ENCODE assay signal across 11 cellular contexts in the genomic region with DNA sequence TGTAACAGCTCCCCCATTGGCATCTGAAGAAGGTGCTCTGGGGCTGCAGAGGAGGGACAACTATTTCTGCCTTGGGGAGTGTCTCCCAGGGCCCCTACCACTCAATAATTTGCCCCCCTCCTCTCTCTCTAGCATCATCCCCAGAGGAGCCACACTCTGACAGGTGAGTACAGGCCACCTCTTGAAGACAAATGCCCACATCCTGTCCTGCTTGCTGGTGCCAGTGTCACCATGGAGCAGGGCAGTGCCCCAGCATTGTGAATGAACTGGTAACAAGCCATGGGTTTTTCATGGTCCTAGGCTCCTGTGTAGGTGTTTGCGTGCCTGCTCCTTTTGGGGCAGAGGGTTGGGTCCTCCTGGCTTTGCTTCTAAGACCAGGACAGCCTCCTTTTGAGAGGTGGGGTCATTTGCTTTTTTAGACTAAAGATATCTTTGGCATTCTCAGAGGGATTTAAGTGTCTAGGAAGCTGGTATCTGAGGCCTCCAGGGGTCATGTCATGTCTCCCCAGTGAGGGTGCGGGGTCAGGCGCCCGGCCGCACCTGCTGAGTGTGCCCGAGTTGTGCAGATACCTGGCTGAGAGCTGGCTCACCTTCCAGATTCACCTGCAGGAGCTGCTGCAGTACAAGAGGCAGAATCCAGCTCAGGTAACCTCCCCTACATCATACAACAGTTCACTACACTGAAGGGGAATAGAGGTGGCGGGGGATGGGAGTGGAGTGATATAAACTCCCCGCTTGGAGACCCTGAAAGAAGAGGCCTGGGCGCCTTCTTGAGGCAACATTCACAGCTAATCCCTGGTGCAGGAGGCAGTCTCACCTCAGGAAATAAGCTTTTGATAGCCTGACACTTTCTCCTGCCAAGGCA. TPM values are rescaled to one million over a fixed set of nuclear protein-coding genes. Genes with fewer than 3 reads are reported as not detected.
DNase-seq lines count a peak whose midpoint lies in the region; ATAC-seq and TF ChIP-seq lines count a peak whose summit lies in the region.
"Had no signal": no experiment of that assay in that cellular context is flagged by ENCODE, and none has a peak within 500 bp of the region (broad histone marks: within the 10 kb centered on the region; RNA-seq: fewer than 3 reads in every experiment).

No MANE protein-coding gene starts in this region.

- POLR2A ChIA-PET in WTC11 (lab: Charles Lee): no interaction called here

- peaks cover 59% of the 10 kb centered on the region for H3K4me1 Mint-ChIP-seq in activated T-cell treated with anti-CD3 and anti-CD28 coated beads, Interleukin-2, amount 50 U/mL, for 72 hours (ENCODE audit: low read depth)
- H3K4me1 Mint-ChIP-seq in WTC11: peaks cover 19% of the 10 kb centered on the region
- H3K4me1 Mint-ChIP-seq in stimulated activated naive B cell treated with anti-CD40 and anti-IgM and Interleukin-4, amounts not matched to agents 10 μg/mL and 1 μg/mL and 100 μg/mL, for 72 hours: peaks cover 40 to 69% of the 10 kb centered on the region in 2 donors

- peaks cover 12 to 20% of the 10 kb centered on the region in 2 donors for H3K36me3 Mint-ChIP-seq in activated T-cell treated with anti-CD3 and anti-CD28 coated beads, Interleukin-2, amount 50 U/mL, for 72 hours (ENCODE audit: insufficient read depth in 2 of 2)
- H3K36me3 Mint-ChIP-seq in WTC11: peaks cover 27% of the 10 kb centered on the region
- H3K36me3 Mint-ChIP-seq in stimulated activated naive B cell treated with anti-CD40 and anti-IgM and Interleukin-4, amounts not matched to agents 10 μg/mL and 1 μg/mL and 100 μg/mL, for 72 hours: peaks cover 19 to 51% of the 10 kb centered on the region in 2 donors

- peak overlapping the region; percentile 76 to 99 for H3K4me3 Mint-ChIP-seq in activated T-cell treated with anti-CD3 and anti-CD28 coated beads, Interleukin-2, amount 50 U/mL, for 72 hours
- H3K4me3 Mint-ChIP-seq in WTC11: peak overlapping the region; percentile 84
- H3K4me3 Mint-ChIP-seq in stimulated activated naive B cell treated with anti-CD40 and anti-IgM and Interleukin-4, amounts not matched to agents 10 μg/mL and 1 μg/mL and 100 μg/mL, for 72 hours: peak overlapping the region; percentile 89 to 94

- H3K27me3 Mint-ChIP-seq in activated T-cell treated with anti-CD3 and anti-CD28 coated beads, Interleukin-2, amount 50 U/mL, for 72 hours (ENCODE audit: low read depth): no peaks in the 10 kb centered on the region
- H3K27me3 Mint-ChIP-seq in WTC11 (ENCODE audit: low read depth): no peaks in the 10 kb centered on the region
- no peaks in the 10 kb centered on the region for H3K27me3 Mint-ChIP-seq in stimulated activated naive B cell treated with anti-CD40 and anti-IgM and Interleukin-4, amounts not matched to agents 10 μg/mL and 1 μg/mL and 100 μg/mL, for 72 hours

- CTCF ChIA-PET in WTC11 (lab: Charles Lee): no interaction called here

- no peak for DNase-seq in activated T-cell treated with anti-CD3 and anti-CD28 coated beads, Interleukin-2, amount 50 U/mL, for 72 hours
- DNase-seq in activated T-cell treated with anti-CD3 and anti-CD28 coated beads for 4 hours (no peak), WTC11 (ENCODE audit: low spot score) (no peak), fibroblast of pulmonary artery (ENCODE audit: low read depth) (no peak), GDM1 (lab: John Stamatoyannopoulos, UW) (no peak)
- DNase-seq in stimulated activated naive B cell treated with anti-CD40 and anti-IgM and Interleukin-4, amounts not matched to agents 10 μg/mL and 1 μg/mL and 100 μg/mL, for 72 hours: no peak
- DNase-seq: BE2C, KG1, pancreas had no signal

- no peak for ATAC-seq in activated T-cell treated with anti-CD3 and anti-CD28 coated beads, Interleukin-2, amount 50 U/mL, for 72 hours (replicated peaks in 1 of 2)
- ATAC-seq in WTC11 (no peak), GM19395 (IDR thresholded peaks at IDR 0.05; ENCODE audit: unreplicated experiment) (no peak), GM21717 (IDR thresholded peaks at IDR 0.05; ENCODE audit: unreplicated experiment) (no peak)
- ATAC-seq in stimulated activated naive B cell treated with anti-CD40 and anti-IgM and Interleukin-4, amounts not matched to agents 10 μg/mL and 1 μg/mL and 100 μg/mL, for 72 hours (replicated peaks): no peak
- ATAC-seq: pancreas had no signal

- TF ChIP-seq CTCF in WTC11 (IDR thresholded peaks at IDR 0.05): no peak
- no peak for TF ChIP-seq CTCF in fibroblast of pulmonary artery (IDR thresholded peaks at IDR 0.05; ENCODE audit: low read length, missing control alignments)

- H3K27ac Mint-ChIP-seq in activated T-cell treated with anti-CD3 and anti-CD28 coated beads, Interleukin-2, amount 50 U/mL, for 72 hours: no peak overlapping the region
- no peak overlapping the region for H3K27ac Mint-ChIP-seq in WTC11
- no peak overlapping the region for H3K27ac Mint-ChIP-seq in stimulated activated naive B cell treated with anti-CD40 and anti-IgM and Interleukin-4, amounts not matched to agents 10 μg/mL and 1 μg/mL and 100 μg/mL, for 72 hours

- peak overlapping the region; percentile 61 for H3K4me3 ChIP-seq in fibroblast of pulmonary artery (replicated peaks; ENCODE audit: low read depth, low read length)

- no peaks in the 10 kb centered on the region for H3K9me3 Mint-ChIP-seq in activated T-cell treated with anti-CD3 and anti-CD28 coated beads, Interleukin-2, amount 50 U/mL, for 72 hours
- no peaks in the 10 kb centered on the region for H3K9me3 Mint-ChIP-seq in WTC11
- H3K9me3 Mint-ChIP-seq in stimulated activated naive B cell treated with anti-CD40 and anti-IgM and Interleukin-4, amounts not matched to agents 10 μg/mL and 1 μg/mL and 100 μg/mL, for 72 hours: no peaks in the 10 kb centered on the region

TF ChIP-seq in WTC11, 78 proteins besides CTCF, POLR2A, EP300 and RAD21 (continues in another document):
- TF ChIP-seq ZBTB21 (CRISPR knock-in tag; IDR thresholded peaks at IDR 0.05; ENCODE audit: borderline replicate concordance): no peak
- TF ChIP-seq, protein P1, sequence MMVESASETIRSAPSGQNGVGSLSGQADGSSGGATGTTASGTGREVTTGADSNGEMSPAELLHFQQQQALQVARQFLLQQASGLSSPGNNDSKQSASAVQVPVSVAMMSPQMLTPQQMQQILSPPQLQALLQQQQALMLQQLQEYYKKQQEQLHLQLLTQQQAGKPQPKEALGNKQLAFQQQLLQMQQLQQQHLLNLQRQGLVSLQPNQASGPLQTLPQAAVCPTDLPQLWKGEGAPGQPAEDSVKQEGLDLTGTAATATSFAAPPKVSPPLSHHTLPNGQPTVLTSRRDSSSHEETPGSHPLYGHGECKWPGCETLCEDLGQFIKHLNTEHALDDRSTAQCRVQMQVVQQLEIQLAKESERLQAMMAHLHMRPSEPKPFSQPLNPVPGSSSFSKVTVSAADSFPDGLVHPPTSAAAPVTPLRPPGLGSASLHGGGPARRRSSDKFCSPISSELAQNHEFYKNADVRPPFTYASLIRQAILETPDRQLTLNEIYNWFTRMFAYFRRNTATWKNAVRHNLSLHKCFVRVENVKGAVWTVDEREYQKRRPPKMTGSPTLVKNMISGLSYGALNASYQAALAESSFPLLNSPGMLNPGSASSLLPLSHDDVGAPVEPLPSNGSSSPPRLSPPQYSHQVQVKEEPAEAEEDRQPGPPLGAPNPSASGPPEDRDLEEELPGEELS (CRISPR knock-in tag; IDR thresholded peaks at IDR 0.05): no peak
- TF ChIP-seq JUN (CRISPR knock-in tag; IDR thresholded peaks at IDR 0.05): no peak
- no peak for TF ChIP-seq ARID4B (CRISPR knock-in tag; IDR thresholded peaks at IDR 0.05; ENCODE audit: borderline replicate concordance)
- no peak for TF ChIP-seq CREM (CRISPR knock-in tag; IDR thresholded peaks at IDR 0.05)

RNA-seq across cellular contexts. Expression of gene RETREG2, which starts 1.8 kb away (rescaled TPM):
- 10 to 100 TPM; 53.7 to 66.8 TPM for total RNA-seq in activated T-cell treated with anti-CD3 and anti-CD28 coated beads, Interleukin-2, amount 50 U/mL, for 72 hours
- 50.2 to 60.2 TPM (median 52.8 TPM) in 3 replicates for total RNA-seq in WTC11 (2021)

RNA-seq across cellular contexts. Expression of gene CNPPD1, which starts 3.1 kb away (rescaled TPM):
- total RNA-seq in activated T-cell treated with anti-CD3 and anti-CD28 coated beads, Interleukin-2, amount 50 U/mL, for 72 hours: 10 to 100 TPM; 53.5 to 54.5 TPM
- total RNA-seq in WTC11 (2021): 26.7 to 32.8 TPM (median 29.5 TPM) in 3 replicates

RNA-seq across cellular contexts. Expression of gene SLC23A3, which starts 10.0 kb away (rescaled TPM):
- total RNA-seq in activated T-cell treated with anti-CD3 and anti-CD28 coated beads, Interleukin-2, amount 50 U/mL, for 72 hours: 1 to 10 TPM; 3.1 to 4.0 TPM
- 0.41 to 0.59 TPM (median 0.55 TPM) in 3 replicates for total RNA-seq in WTC11 (2021)

RNA-seq across cellular contexts. Expression of gene NHEJ1, which starts 19.2 kb away (rescaled TPM):
- total RNA-seq in activated T-cell treated with anti-CD3 and anti-CD28 coated beads, Interleukin-2, amount 50 U/mL, for 72 hours: 10 to 100 TPM; 19.8 to 21.1 TPM
- 18.4 to 22.3 TPM (median 21.3 TPM) in 3 replicates for total RNA-seq in WTC11 (2021)

RNA-seq across cellular contexts. Expression of gene ZFAND2B, which starts 26.7 kb away (rescaled TPM):
- total RNA-seq in activated T-cell treated with anti-CD3 and anti-CD28 coated beads, Interleukin-2, amount 50 U/mL, for 72 hours: 10 to 100 TPM; 45.5 to 47.7 TPM
- total RNA-seq in WTC11 (2021): 19.5 to 21.1 TPM (median 20.2 TPM) in 3 replicates
